ENCODE assay signal across 9 cellular contexts in genomic region chr17:58487589-58488427, GRCh38. TPM values are rescaled to one million over a fixed set of nuclear protein-coding genes. Genes with fewer than 3 reads are reported as not detected.
DNase-seq lines count a peak whose midpoint lies in the region; ATAC-seq lines count a peak whose summit lies in the region.
"Had no signal": no experiment of that assay in that cellular context is flagged by ENCODE, and none has a peak within 500 bp of the region (broad histone marks: within the 10 kb centered on the region; RNA-seq: fewer than 3 reads in every experiment).

TSS of gene HSF5 (minus strand) at chr17:58488408. CDS start at chr17:58488274, 134 bp downstream.

- peak; percentile 61 for ATAC-seq in GM21723 (IDR thresholded peaks at IDR 0.05; ENCODE audit: unreplicated experiment)
- ATAC-seq in right cardiac atrium = peak; percentile 65 to 69
- ATAC-seq in GM19395 (IDR thresholded peaks at IDR 0.05; ENCODE audit: unreplicated experiment) = no peak
- ATAC-seq in HG02840 (IDR thresholded peaks at IDR 0.05; ENCODE audit: low FRiP score, unreplicated experiment) = no peak

- H3K27ac ChIP-seq in right cardiac atrium (ENCODE audit: low read length) = no peak within 1 kb of the TSS

- H3K4me1 ChIP-seq in right cardiac atrium (ENCODE audit: control insufficient read depth, insufficient read depth, low read length) = no peaks in the 10 kb centered on the region

- WGBS in right cardiac atrium = 45% methylated on average over 98 of the region's 98 CpGs

- intact Hi-C loops in right cardiac atrium (cut with DNase I) = no loop called here

- no peaks in the 10 kb centered on the region for H3K9me3 ChIP-seq in right cardiac atrium (ENCODE audit: control insufficient read depth, low read length)

- DNase-seq in activated T-cell treated with anti-CD3 and anti-CD28 coated beads for 48 hours (ENCODE audit: low read depth) (peak; percentile 70), right cardiac atrium (peak; percentile 29 to 78 (median 77)), NCI-H1417 (lab: John Stamatoyannopoulos, UW) (no peak), NCI-H510A treated with DMSO at 0.1 percent for 48 hours (lab: John Stamatoyannopoulos, UW) (no peak)
- DNase-seq in stimulated activated CD8-positive, alpha-beta memory T cell treated with anti-CD3 and anti-CD28 coated beads, Interleukin-2, amount 100 ng/mL, for 1 hour (ENCODE audit: low read depth in 2 of 2) = peak; percentile 50 to 55

- H3K27me3 ChIP-seq in right cardiac atrium (ENCODE audit: control insufficient read depth, insufficient read depth) = no peaks in the 10 kb centered on the region

- H3K4me3 ChIP-seq in right cardiac atrium (ENCODE audit: low read length) = no peak within 1 kb of the TSS

RNA-seq across cellular contexts. Expression of gene HSF5, which starts in this region (rescaled TPM):
- total RNA-seq in right cardiac atrium = under 1 TPM in 3 of 4 donors, not detected in 1; 0.06 to 0.23 (median 0.08) TPM
- 0.02 TPM for polyA plus RNA-seq in right cardiac atrium
- total RNA-seq: glomerular endothelial cell had no signal

Comparison
In these comparisons a context has a peak if more than half of its experiments do, and no peak if none do; other contexts are left out.
1. Peak in DNase-seq and ATAC-seq in right cardiac atrium; RNA of the gene not detected or under 1 TPM.
2. DNase-seq: peak in activated T-cell treated with anti-CD3 and anti-CD28 coated beads for 48 hours (single experiment) and stimulated activated CD8-positive, alpha-beta memory T cell treated with anti-CD3 and anti-CD28 coated beads, Interleukin-2, amount 100 ng/mL, for 1 hour (2 of 2); none in NCI-H1417 (0 of 3) and NCI-H510A treated with DMSO at 0.1 percent for 48 hours (single experiment).